9 cellular contexts compared by ENCODE assay signal in genomic region chr11:64306563-64306875, GRCh38. TPM values are rescaled to one million over a fixed set of nuclear protein-coding genes. Genes with fewer than 3 reads are reported as not detected.
DNase-seq lines count a peak whose midpoint lies in the region; ATAC-seq, FAIRE-seq and TF ChIP-seq lines count a peak whose summit lies in the region.
"Had no signal": no experiment of that assay in that cellular context is flagged by ENCODE, and none has a peak within 500 bp of the region (broad histone marks: within the 10 kb centered on the region; RNA-seq: fewer than 3 reads in every experiment).

No MANE protein-coding gene starts in this region.

- intact Hi-C loops in activated B cell treated with CpG ODN at 0.5 μM for 24 hours (cut with micrococcal nuclease) (loop anchor here (1.0 kb wide), 1 partner anchor 49 kb away; no protein-coding TSS in a partner anchor), left ventricle myocardium inferior (cut with micrococcal nuclease) (no loop called here)

- peaks cover 15% of the 10 kb centered on the region for H3K36me3 ChIP-seq in left ventricle myocardium inferior

- ATAC-seq in activated B cell treated with CpG ODN at 0.5 μM for 24 hours (ENCODE audit: low read depth) = no peak
- ATAC-seq in HG03175 (IDR thresholded peaks at IDR 0.05; ENCODE audit: unreplicated experiment) = no peak

- TF ChIP-seq CTCF in activated B cell treated with CpG ODN at 0.5 μM for 24 hours (IDR thresholded peaks at IDR 0.05) (no peak), left ventricle myocardium inferior (IDR thresholded peaks at IDR 0.05; ENCODE audit: borderline replicate concordance) (no peak)

- no peaks in the 10 kb centered on the region for H3K27me3 Mint-ChIP-seq in activated B cell treated with CpG ODN at 0.5 μM for 24 hours

- DNase-seq in GM12892 (ENCODE audit: insufficient read length) (no peak), activated B cell treated with CpG ODN at 0.5 μM for 24 hours (no peak), left ventricle myocardium inferior (no peak), skeletal muscle cell (ENCODE audit: low read depth) (no peak), HuH-7 (ENCODE audit: low spot score) (no peak), inferior parietal cortex (ENCODE audit: extremely low spot score) (no peak), UCSD-AML1 (lab: John Stamatoyannopoulos, UW; ENCODE audit: unreplicated experiment) (no peak)

- POLR2A ChIA-PET in activated B cell treated with CpG ODN at 0.5 μM for 24 hours (lab: Charles Lee) = interaction anchor here (0.6 to 0.9 kb wide), 2 partner anchors 11 to 49 kb away, joined by 5 to 6 read pairs; partner anchors contain the start of gene TRMT112

- H3K4me3 ChIP-seq in left ventricle myocardium inferior (peak overlapping the region; percentile 77), skeletal muscle cell (ENCODE audit: low read depth, low read length) (peak overlapping the region; percentile 72)

- H3K27ac Mint-ChIP-seq in activated B cell treated with CpG ODN at 0.5 μM for 24 hours = peak overlapping the region; percentile 92

- CTCF ChIA-PET in activated B cell treated with CpG ODN at 0.5 μM for 24 hours (lab: Charles Lee) = interaction anchor here (1.1 kb wide), 1 partner anchor 48 kb away, joined by 4 read pairs; no protein-coding TSS in a partner anchor

- no peaks in the 10 kb centered on the region for H3K27me3 ChIP-seq in left ventricle myocardium inferior (ENCODE audit: low read depth)

- peaks cover 43% of the 10 kb centered on the region for H3K4me1 ChIP-seq in left ventricle myocardium inferior

- H3K9me3 ChIP-seq in left ventricle myocardium inferior (replicated peaks) = no peaks in the 10 kb centered on the region

- no peaks in the 10 kb centered on the region for H3K9me3 Mint-ChIP-seq in activated B cell treated with CpG ODN at 0.5 μM for 24 hours

- peak overlapping the region; percentile 99 for H3K27ac ChIP-seq in left ventricle myocardium inferior (replicated peaks)

- H3K4me3 Mint-ChIP-seq in activated B cell treated with CpG ODN at 0.5 μM for 24 hours = peak overlapping the region; percentile 95

- peaks cover 15% of the 10 kb centered on the region for H3K36me3 Mint-ChIP-seq in activated B cell treated with CpG ODN at 0.5 μM for 24 hours (ENCODE audit: low read depth)

- peaks cover 19% of the 10 kb centered on the region for H3K4me1 Mint-ChIP-seq in activated B cell treated with CpG ODN at 0.5 μM for 24 hours

- TF ChIP-seq POLR2A in GM12892 (IDR thresholded peaks at IDR 0.05; ENCODE audit: low read depth, low read length) = no peak

- peak; percentile 70 for FAIRE-seq in GM12892 (lab: Jason Lieb, UNC)

RNA-seq across cellular contexts. Expression of gene ESRRA, which starts 1.2 kb away (rescaled TPM):
- 8.9 TPM for polyA plus RNA-seq in GM12892 (2012; ENCODE audit: missing spikeins)
- total RNA-seq in activated B cell treated with CpG ODN at 0.5 μM for 24 hours (44.8 and 48.3 TPM in 2 replicates), left ventricle myocardium inferior (213 TPM)

RNA-seq across cellular contexts. Expression of gene CATSPERZ, which starts 6.4 kb away (rescaled TPM):
- polyA plus RNA-seq in GM12892 (2012; ENCODE audit: missing spikeins) = not detected
- total RNA-seq in activated B cell treated with CpG ODN at 0.5 μM for 24 hours = not detected in 2 replicates
- total RNA-seq in left ventricle myocardium inferior = not detected
- total RNA-seq: activated CD8-positive, alpha-beta memory T cell treated with anti-CD3 and anti-CD28 coated beads for 36 hours had no signal

RNA-seq across cellular contexts. Expression of gene TRMT112, which starts 10.8 kb away (rescaled TPM):
- polyA plus RNA-seq in GM12892 (2012; ENCODE audit: missing spikeins) = 253 TPM
- total RNA-seq in activated B cell treated with CpG ODN at 0.5 μM for 24 hours (156 and 175 TPM in 2 replicates), left ventricle myocardium inferior (97.5 TPM)

RNA-seq across cellular contexts. Expression of gene PRDX5, which starts 11.4 kb away (rescaled TPM):
- 226 TPM for polyA plus RNA-seq in GM12892 (2012; ENCODE audit: missing spikeins)
- total RNA-seq in activated B cell treated with CpG ODN at 0.5 μM for 24 hours = 73.6 and 85.8 TPM in 2 replicates
- total RNA-seq in left ventricle myocardium inferior = 321 TPM

RNA-seq across cellular contexts. Expression of gene KCNK4, which starts 15.4 kb away (rescaled TPM):
- not detected for polyA plus RNA-seq in GM12892 (2012; ENCODE audit: missing spikeins)
- total RNA-seq in activated B cell treated with CpG ODN at 0.5 μM for 24 hours = 0.24 and 0.44 TPM in 2 replicates
- total RNA-seq in left ventricle myocardium inferior = not detected
- total RNA-seq: activated CD8-positive, alpha-beta memory T cell treated with anti-CD3 and anti-CD28 coated beads for 36 hours had no signal
